5 cellular contexts compared by ENCODE assay signal in genomic region chr1:75354267-75354666, GRCh38.
DNase-seq lines count a peak whose midpoint lies in the region; TF ChIP-seq lines count a peak whose summit lies in the region.
"Not testable (repeated sequence)": the region's sequence is repeated elsewhere in the genome, so short reads cannot be mapped to it uniquely, and the experiment has no call there.

No MANE protein-coding gene starts in this region.

- not testable (repeated sequence) for H2BK20ac ChIP-seq in H9 (ENCODE audit: low read depth, low read length, poor library complexity, severe bottlenecking)

- H3K18ac ChIP-seq in H9 (ENCODE audit: insufficient read length, low read depth, low read length): not testable (repeated sequence)

- H3K4me1 ChIP-seq in H9 (ENCODE audit: insufficient read depth, low read length): not testable (repeated sequence)

- H3K14ac ChIP-seq in H9 (ENCODE audit: insufficient read depth, low read length): not testable (repeated sequence)

- not testable (repeated sequence) for H2BK12ac ChIP-seq in H9 (ENCODE audit: insufficient read length, low read depth, low read length)

- not testable (repeated sequence) for H4K8ac ChIP-seq in H9 (replicated peaks; ENCODE audit: insufficient read length, low read depth, low read length)

- H2AK5ac ChIP-seq in H9 (ENCODE audit: insufficient read length, low read length): not testable (repeated sequence)

- not testable (repeated sequence) for H3K79me2 ChIP-seq in H9 (ENCODE audit: insufficient read depth, low read length)

- not testable (repeated sequence) for H3K4me3 Mint-ChIP-seq in H9; activated T-helper 1 cell treated with anti-CD3 and anti-CD28 coated beads, Interleukin-12 subunit alpha, Interleukin-12 subunit beta, Interleukin-2, Interleukin-4 antibody, amounts not matched to agents 30 ng/mL and 10 ng/mL and 1 ng/mL, durations not matched to agents 14 hours and 24 hours and 36 hours; mesothelial cell of epicardium; neural crest cell

- not testable (repeated sequence) for H3K9ac ChIP-seq in H9 (ENCODE audit: extremely low read depth, insufficient read length, low read length)

- not testable (repeated sequence) for H3K23me2 ChIP-seq in H9 (ENCODE audit: insufficient read length, low read depth, low read length, poor library complexity, severe bottlenecking)

- H3K4me2 ChIP-seq in H9 (ENCODE audit: insufficient read depth, insufficient read length, low read length): not testable (repeated sequence)

- not testable (repeated sequence) for H2BK120ac ChIP-seq in H9 (ENCODE audit: low read depth, low read length, poor library complexity, severe bottlenecking)

- H4K5ac ChIP-seq in H9 (ENCODE audit: insufficient read length, low read depth, low read length): not testable (repeated sequence)

- TF ChIP-seq CTCF in H9 (conservative IDR thresholded peaks at IDR 0.05); mesothelial cell of epicardium (IDR thresholded peaks at IDR 0.05; ENCODE audit: unreplicated experiment); neural crest cell (conservative IDR thresholded peaks at IDR 0.05): not testable (repeated sequence)

- not testable (repeated sequence) for H3K9me3 Mint-ChIP-seq in H9; activated T-helper 1 cell treated with anti-CD3 and anti-CD28 coated beads, Interleukin-12 subunit alpha, Interleukin-12 subunit beta, Interleukin-2, Interleukin-4 antibody, amounts not matched to agents 30 ng/mL and 10 ng/mL and 1 ng/mL, durations not matched to agents 14 hours and 24 hours and 36 hours; mesothelial cell of epicardium; neural crest cell

- H3K27me3 ChIP-seq in H9 (ENCODE audit: insufficient read depth, low read length): not testable (repeated sequence)

- not testable (repeated sequence) for H2BK15ac ChIP-seq in H9 (ENCODE audit: low read depth, low read length)

- WGBS in H9 (ENCODE audit: extremely low coverage, insufficient read length, low lambda C conversion rate): no CpG with 5 or more reads among the region's 6 CpGs

- not testable (repeated sequence) for H3K4me1 Mint-ChIP-seq in H9; activated T-helper 1 cell treated with anti-CD3 and anti-CD28 coated beads, Interleukin-12 subunit alpha, Interleukin-12 subunit beta, Interleukin-2, Interleukin-4 antibody, amounts not matched to agents 30 ng/mL and 10 ng/mL and 1 ng/mL, durations not matched to agents 14 hours and 24 hours and 36 hours (ENCODE audit: low read depth); mesothelial cell of epicardium; neural crest cell

- not testable (repeated sequence) for H4K20me1 ChIP-seq in H9 (ENCODE audit: control insufficient read depth, insufficient read depth, insufficient read length)

- not testable (repeated sequence) for H3T11ph ChIP-seq in H9 (ENCODE audit: low read length)

- H3K36me3 Mint-ChIP-seq in H9 (ENCODE audit: insufficient read depth in 1 of 3, low read depth in 3 of 3); activated T-helper 1 cell treated with anti-CD3 and anti-CD28 coated beads, Interleukin-12 subunit alpha, Interleukin-12 subunit beta, Interleukin-2, Interleukin-4 antibody, amounts not matched to agents 30 ng/mL and 10 ng/mL and 1 ng/mL, durations not matched to agents 14 hours and 24 hours and 36 hours (ENCODE audit: low read depth); mesothelial cell of epicardium; neural crest cell (ENCODE audit: low read depth): not testable (repeated sequence)

- not testable (repeated sequence) for H4K91ac ChIP-seq in H9 (ENCODE audit: insufficient read length, low read depth, low read length)

- not testable (repeated sequence) for H3K27ac ChIP-seq in H9 (ENCODE audit: insufficient read length, low read depth, low read length)

- not testable (repeated sequence) for DNase-seq in H9; activated T-helper 1 cell treated with anti-CD3 and anti-CD28 coated beads, Interleukin-12 subunit alpha, Interleukin-12 subunit beta, Interleukin-2, Interleukin-4 antibody, amounts not matched to agents 30 ng/mL and 10 ng/mL and 1 ng/mL, durations not matched to agents 14 hours and 24 hours and 36 hours (ENCODE audit: low spot score); mesothelial cell of epicardium (ENCODE audit: low spot score in 2 of 2, unreplicated experiment in 2 of 2); neural crest cell (ENCODE audit: low read depth, low spot score)
- peak; percentile 44 for DNase-seq in OCI-M1 (lab: John Stamatoyannopoulos, UW)

- not testable (repeated sequence) for H3K9me3 ChIP-seq in H9 (ENCODE audit: control insufficient read depth, low read depth, low read length)

- not testable (repeated sequence) for H2AFZ ChIP-seq in H9 (ENCODE audit: low read length)

- peak overlapping the region in 2 of 3 experiments; percentile 2 to 9; a peak in 1 of 7 replicates for H3K27ac Mint-ChIP-seq in H9
- H3K27ac Mint-ChIP-seq in activated T-helper 1 cell treated with anti-CD3 and anti-CD28 coated beads, Interleukin-12 subunit alpha, Interleukin-12 subunit beta, Interleukin-2, Interleukin-4 antibody, amounts not matched to agents 30 ng/mL and 10 ng/mL and 1 ng/mL, durations not matched to agents 14 hours and 24 hours and 36 hours: peak overlapping the region; percentile 5
- peak overlapping the region; percentile 31 for H3K27ac Mint-ChIP-seq in mesothelial cell of epicardium
- peak overlapping the region; percentile 84 for H3K27ac Mint-ChIP-seq in neural crest cell (ENCODE audit: unreplicated experiment)

- intact Hi-C loops in activated T-helper 1 cell treated with anti-CD3 and anti-CD28 coated beads, Interleukin-12 subunit alpha, Interleukin-12 subunit beta, Interleukin-2, Interleukin-4 antibody, amounts not matched to agents 30 ng/mL and 10 ng/mL and 1 ng/mL, durations not matched to agents 14 hours and 24 hours and 36 hours (cut with micrococcal nuclease): not testable (repeated sequence)

- not testable (repeated sequence) for H3K23ac ChIP-seq in H9 (ENCODE audit: insufficient read length, low read depth, low read length)

- not testable (repeated sequence) for H3K4ac ChIP-seq in H9 (ENCODE audit: low read depth, low read length)

- not testable (repeated sequence) for H2BK5ac ChIP-seq in H9 (ENCODE audit: insufficient read length, low read length)

- H3K27me3 Mint-ChIP-seq in H9 (ENCODE audit: low read depth); activated T-helper 1 cell treated with anti-CD3 and anti-CD28 coated beads, Interleukin-12 subunit alpha, Interleukin-12 subunit beta, Interleukin-2, Interleukin-4 antibody, amounts not matched to agents 30 ng/mL and 10 ng/mL and 1 ng/mL, durations not matched to agents 14 hours and 24 hours and 36 hours (ENCODE audit: insufficient read depth); mesothelial cell of epicardium (ENCODE audit: low read depth); neural crest cell (ENCODE audit: low read depth): not testable (repeated sequence)

- not testable (repeated sequence) for H3K79me1 ChIP-seq in H9 (ENCODE audit: insufficient read depth, low read depth, low read length, poor library complexity, severe bottlenecking)

- H3K56ac ChIP-seq in H9 (ENCODE audit: insufficient read length, low read depth, low read length): not testable (repeated sequence)

Comparison
In these comparisons a context has a peak if more than half of its experiments do, and no peak if none do; other contexts are left out.
1. H3K27ac Mint-ChIP-seq: peak in every context shown above with its lines; median percentile 84 in neural crest cell; 31 in mesothelial cell of epicardium; 6 in H9; 5 in activated T-helper 1 cell treated with anti-CD3 and anti-CD28 coated beads, Interleukin-12 subunit alpha, Interleukin-12 subunit beta, Interleukin-2, Interleukin-4 antibody, amounts not matched to agents 30 ng/mL and 10 ng/mL and 1 ng/mL, durations not matched to agents 14 hours and 24 hours and 36 hours.